In genomic region chr2:218895326-218895725, GRCh38 we compare ENCODE assay signal across 2 cellular contexts.
TF ChIP-seq lines count a peak whose summit lies in the region.

No MANE protein-coding gene starts in this region.

TF ChIP-seq in IMR-90, 13 proteins besides CTCF, POLR2A, EP300 and RAD21:
- TF ChIP-seq ELK1 (IDR thresholded peaks at IDR 0.05; ENCODE audit: borderline replicate concordance, low read depth, low read length) (no peak), RFX5 (IDR thresholded peaks at IDR 0.05; ENCODE audit: low read depth, low read length) (no peak), USF2 (IDR thresholded peaks at IDR 0.05; ENCODE audit: low read depth, low read length) (no peak), MAZ (IDR thresholded peaks at IDR 0.05; ENCODE audit: borderline replicate concordance, low read depth, low read length) (no peak), RCOR1 (IDR thresholded peaks at IDR 0.05; ENCODE audit: insufficient replicate concordance, low read length) (no peak), BHLHE40 (IDR thresholded peaks at IDR 0.05; ENCODE audit: low read depth, low read length) (no peak), SMC3 (IDR thresholded peaks at IDR 0.05; ENCODE audit: low read depth, low read length) (no peak), NFE2L2 (IDR thresholded peaks at IDR 0.05; ENCODE audit: low read depth, low read length) (no peak), CHD1 (IDR thresholded peaks at IDR 0.05; ENCODE audit: low read depth, low read length) (no peak), MAFK (IDR thresholded peaks at IDR 0.05; ENCODE audit: low read depth, low read length) (no peak), CEBPB (IDR thresholded peaks at IDR 0.05; ENCODE audit: low read depth, low read length) (no peak), FOS (IDR thresholded peaks at IDR 0.05; ENCODE audit: low read depth, low read length) (no peak), MXI1 (IDR thresholded peaks at IDR 0.05; ENCODE audit: borderline replicate concordance, low read depth, low read length) (no peak)
TF ChIP-seq in IMR-90: peak in this region for 0.

TF ChIP-seq in GM12878, 131 proteins besides CTCF, POLR2A, EP300 and RAD21:
- TF ChIP-seq BCLAF1 (IDR thresholded peaks at IDR 0.05), result no peak
- no peak for TF ChIP-seq MYB (IDR thresholded peaks at IDR 0.05; ENCODE audit: borderline replicate concordance, low read depth, low read length)
- TF ChIP-seq IKZF1 (conservative IDR thresholded peaks at IDR 0.05), result no peak
- peak; percentile 80 for TF ChIP-seq POLR2AphosphoS2 (IDR thresholded peaks at IDR 0.05; ENCODE audit: low read depth, low read length)
- TF ChIP-seq E2F8 (IDR thresholded peaks at IDR 0.05; ENCODE audit: low read depth, partially characterized antibody), result no peak
